Comparison of ENCODE assay signal across 8 cellular contexts in the genomic region with DNA sequence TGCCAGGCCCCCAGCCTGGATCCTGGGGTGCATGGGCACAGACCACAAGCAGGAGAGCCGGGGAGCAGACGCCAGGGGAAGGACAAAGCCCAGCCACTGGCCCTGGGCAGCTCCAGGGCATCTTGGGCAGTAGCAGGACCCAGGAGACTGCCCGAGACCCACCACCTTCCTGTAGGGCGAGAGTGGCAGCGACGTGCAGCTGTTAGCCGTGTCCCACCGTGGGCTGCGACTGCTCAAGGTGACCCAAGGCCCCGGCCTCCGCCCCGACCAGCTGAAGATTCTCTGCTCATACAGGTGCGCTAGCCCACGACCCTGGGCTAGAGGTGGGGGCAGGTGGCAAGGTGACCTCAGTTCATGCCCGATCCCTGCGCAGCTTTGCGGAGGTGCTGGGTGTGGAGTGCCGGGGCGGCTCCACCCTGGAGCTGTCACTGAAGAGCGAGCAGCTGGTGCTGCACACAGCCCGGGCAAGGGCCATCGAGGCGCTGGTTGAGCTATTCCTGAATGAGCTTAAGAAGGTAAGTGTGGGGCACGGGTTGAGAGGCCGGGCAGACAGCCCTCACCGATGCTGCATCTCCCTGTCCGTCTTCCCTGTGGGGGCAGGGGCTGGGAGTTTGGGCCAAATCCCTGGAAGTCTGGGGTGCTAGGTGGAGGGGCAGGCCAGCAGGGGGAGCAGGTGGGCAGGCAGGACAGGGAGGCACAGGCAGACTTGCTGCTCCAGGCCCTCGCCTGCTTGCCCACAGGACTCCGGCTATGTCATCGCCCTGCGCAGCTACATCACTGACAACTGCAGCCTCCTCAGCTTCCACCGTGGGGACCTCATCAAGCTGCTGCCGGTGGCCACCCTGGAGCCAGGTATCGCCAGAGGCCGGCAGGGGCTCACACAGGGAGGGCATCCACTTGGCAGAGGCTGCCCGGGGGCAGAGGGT. TPM values are rescaled to one million over a fixed set of nuclear protein-coding genes. Genes with fewer than 3 reads are reported as not detected.
DNase-seq lines count a peak whose midpoint lies in the region; ATAC-seq, FAIRE-seq and TF ChIP-seq lines count a peak whose summit lies in the region.

No MANE protein-coding gene starts in this region.

- CTCF ChIA-PET in activated CD4-positive, alpha-beta memory T cell treated with anti-CD3 and anti-CD28 coated beads, Interleukin-2, amount 10 ng/mL, durations not matched to agents 7 days and 5 days (lab: Charles Lee), result interaction anchor here (0.7 to 3.6 kb wide), 6 partner anchors 10 to 129 kb away, joined by 3 to 21 read pairs (median 4); partner anchors contain the start of gene SMIM5
- CTCF ChIA-PET in HepG2 (lab: Yijun Ruan, JAX; ENCODE audit: low intra/inter-chr PET ratio, low total read pairs), result interaction anchor here (1.1 to 1.5 kb wide), 2 partner anchors 18 to 34 kb away, joined by 4 to 5 read pairs; no protein-coding TSS in a partner anchor

- H4K20me1 ChIP-seq in HepG2 (ENCODE audit: insufficient read depth, low read length), result no peaks in the 10 kb centered on the region; the same call in 1 of the 2 replicates

- WGBS in HepG2 (ENCODE audit: low lambda C conversion rate), result 81% methylated on average over 23 of the region's 36 CpGs

- H3K4me3 Mint-ChIP-seq in activated CD4-positive, alpha-beta memory T cell treated with anti-CD3 and anti-CD28 coated beads, Interleukin-2, amount 10 ng/mL, durations not matched to agents 7 days and 5 days, result no peak overlapping the region
- H3K4me3 Mint-ChIP-seq in T-helper 2 cell treated with Interferon-gamma antibody and Interleukin-4, amounts not matched to agents 5 μg/mL and 100 μg/mL, for 36 hours, result no peak overlapping the region

- no TSS peak for BruUV-seq in HepG2 (replicated peaks; lab: Mats Ljungman, UMichigan)

- FAIRE-seq in HepG2 (lab: Jason Lieb, UNC), result peak; percentile 50

- in situ Hi-C loops in HepG2 (cut with HindIII; ENCODE audit: extremely low pct_ligation_motif_present, low pct_unique_long_range_greater_than_20kb), result loop anchor here (10.0 kb wide), 1 partner anchor 135 kb away; no protein-coding TSS in a partner anchor

- no peak overlapping the region for H3K27ac Mint-ChIP-seq in activated CD4-positive, alpha-beta memory T cell treated with anti-CD3 and anti-CD28 coated beads, Interleukin-2, amount 10 ng/mL, durations not matched to agents 7 days and 5 days
- no peak overlapping the region for H3K27ac Mint-ChIP-seq in T-helper 2 cell treated with Interferon-gamma antibody and Interleukin-4, amounts not matched to agents 5 μg/mL and 100 μg/mL, for 36 hours

- no peaks in the 10 kb centered on the region for H3K36me3 ChIP-seq in HepG2 (replicated peaks in 1 of 2; ENCODE audit: control insufficient read depth in 1 of 2, insufficient read depth in 2 of 2, low read length in 2 of 2)

- no peak overlapping the region for H2AFZ ChIP-seq in HepG2 (ENCODE audit: low read length)

- no peaks in the 10 kb centered on the region for H3K9me3 ChIP-seq in HepG2 (ENCODE audit: low read length)

- H3K4me1 ChIP-seq in HepG2 (ENCODE audit: insufficient read depth, low read length), result peaks cover 12% of the 10 kb centered on the region

- no peak overlapping the region for H3K9ac ChIP-seq in HepG2 (ENCODE audit: insufficient read depth, low read depth, low read length)

- H3K79me2 ChIP-seq in HepG2 (ENCODE audit: insufficient read depth, low read length), result no peaks in the 10 kb centered on the region

- no peak overlapping the region for H3K27ac ChIP-seq in HepG2 (ENCODE audit: extremely low read length, insufficient read depth, low read length)

- H3K4me2 ChIP-seq in HepG2 (ENCODE audit: low read depth, low read length), result no peak overlapping the region

- TF ChIP-seq CTCF in HepG2 (CRISPR knock-in tag; IDR thresholded peaks at IDR 0.05), result peak; percentile 86

- no peaks in the 10 kb centered on the region for H3K27me3 Mint-ChIP-seq in activated CD4-positive, alpha-beta memory T cell treated with anti-CD3 and anti-CD28 coated beads, Interleukin-2, amount 10 ng/mL, durations not matched to agents 7 days and 5 days
- H3K27me3 Mint-ChIP-seq in T-helper 2 cell treated with Interferon-gamma antibody and Interleukin-4, amounts not matched to agents 5 μg/mL and 100 μg/mL, for 36 hours (ENCODE audit: low read depth), result no peaks in the 10 kb centered on the region

- H3K4me3 ChIP-seq in HepG2 (replicated peaks in 1 of 3; ENCODE audit: insufficient read depth in 1 of 3, low read depth in 2 of 3, low read length in 3 of 3), result no peak overlapping the region

- intact Hi-C loops in HepG2 (cut with micrococcal nuclease; ENCODE audit: unreplicated experiment), result no loop called here

- ATAC-seq in HepG2 (peak; percentile 66), HG02588 (IDR thresholded peaks at IDR 0.05; ENCODE audit: unreplicated experiment) (no peak)

- no peak for TF ChIP-seq EP300 in HepG2 (IDR thresholded peaks at IDR 0.05; ENCODE audit: low read depth in 2 of 2, low read length in 2 of 2)
- no peak for TF ChIP-seq EP300 in HepG2 (CRISPR knock-in tag; IDR thresholded peaks at IDR 0.05; ENCODE audit: borderline replicate concordance)

- no peaks in the 10 kb centered on the region for H3K36me3 Mint-ChIP-seq in activated CD4-positive, alpha-beta memory T cell treated with anti-CD3 and anti-CD28 coated beads, Interleukin-2, amount 10 ng/mL, durations not matched to agents 7 days and 5 days (ENCODE audit: low read depth)
- no peaks in the 10 kb centered on the region for H3K36me3 Mint-ChIP-seq in T-helper 2 cell treated with Interferon-gamma antibody and Interleukin-4, amounts not matched to agents 5 μg/mL and 100 μg/mL, for 36 hours (ENCODE audit: low read depth)

- POLR2A ChIA-PET in activated CD4-positive, alpha-beta memory T cell treated with anti-CD3 and anti-CD28 coated beads, Interleukin-2, amount 10 ng/mL, durations not matched to agents 7 days and 5 days (lab: Charles Lee), result interaction anchor here (1.6 kb wide), 1 partner anchor 132 kb away, joined by 4 read pairs; no protein-coding TSS in a partner anchor
- POLR2A ChIA-PET in HepG2 (lab: Yijun Ruan, JAX), result interaction anchor here (0.6 to 2.0 kb wide), 3 partner anchors 10 to 26 kb away, joined by 3 to 12 read pairs (median 4); a partner anchor contains a TSS

- peak; percentile 47 for DNase-seq in activated CD4-positive, alpha-beta T cell treated with anti-CD3 and anti-CD28 coated beads for 48 hours
- DNase-seq in activated CD4-positive, alpha-beta T cell treated with anti-CD3 and anti-CD28 coated beads for 1 hour, result no peak
- peak; percentile 21 for DNase-seq in LHCN-M2 (ENCODE audit: low read depth)
- DNase-seq in activated CD4-positive, alpha-beta memory T cell treated with anti-CD3 and anti-CD28 coated beads, Interleukin-2, amount 10 ng/mL, durations not matched to agents 7 days and 5 days, result peak; percentile 29
- DNase-seq in HepG2 (ENCODE audit: low spot score), result peak; percentile 39
- no peak for DNase-seq in OCI-M2 (lab: John Stamatoyannopoulos, UW; ENCODE audit: unreplicated experiment)
- DNase-seq in T-helper 2 cell treated with Interferon-gamma antibody and Interleukin-4, amounts not matched to agents 5 μg/mL and 100 μg/mL, for 36 hours (ENCODE audit: low spot score), result no peak

- TF ChIP-seq RAD21 in HepG2 (CRISPR knock-in tag; IDR thresholded peaks at IDR 0.05), result peak; percentile 49

- TF ChIP-seq POLR2A in HepG2 (IDR thresholded peaks at IDR 0.05; ENCODE audit: insufficient read depth in 1 of 2, low read depth in 2 of 2, low read length in 2 of 2), result no peak

- H3K9me3 Mint-ChIP-seq in activated CD4-positive, alpha-beta memory T cell treated with anti-CD3 and anti-CD28 coated beads, Interleukin-2, amount 10 ng/mL, durations not matched to agents 7 days and 5 days, result no peaks in the 10 kb centered on the region
- H3K9me3 Mint-ChIP-seq in T-helper 2 cell treated with Interferon-gamma antibody and Interleukin-4, amounts not matched to agents 5 μg/mL and 100 μg/mL, for 36 hours, result no peaks in the 10 kb centered on the region

- H3K4me1 Mint-ChIP-seq in activated CD4-positive, alpha-beta memory T cell treated with anti-CD3 and anti-CD28 coated beads, Interleukin-2, amount 10 ng/mL, durations not matched to agents 7 days and 5 days, result no peaks in the 10 kb centered on the region
- no peaks in the 10 kb centered on the region for H3K4me1 Mint-ChIP-seq in T-helper 2 cell treated with Interferon-gamma antibody and Interleukin-4, amounts not matched to agents 5 μg/mL and 100 μg/mL, for 36 hours (ENCODE audit: low read depth)

- H3K27me3 ChIP-seq in HepG2 (ENCODE audit: control insufficient read depth in 1 of 2, insufficient read depth in 2 of 2, low read length in 2 of 2), result no peaks in the 10 kb centered on the region

RNA-seq across cellular contexts. Expression of gene SMIM5, which starts 13.5 kb away (rescaled TPM):
- total RNA-seq in LHCN-M2 (2014; rRNA removed) (0.17 and 0.90 TPM in 2 replicates), HepG2 (2016; rRNA removed; fragmentation: Illumina TruSeq; extraction: Trizol) (not detected in 2 replicates)
- 0.26 TPM for polyA plus RNA-seq in LHCN-M2 (2012)
- not detected for total RNA-seq in activated CD4-positive, alpha-beta memory T cell treated with anti-CD3 and anti-CD28 coated beads, Interleukin-2, amount 10 ng/mL, durations not matched to agents 7 days and 5 days
- total RNA-seq in HepG2 (2016; cell fraction: cytosol; rRNA removed; fragmentation: Illumina TruSeq; extraction: Trizol; ENCODE audit: low read depth), result not detected in 2 replicates
- 0.09 TPM in 1 of 2 replicates, not detected in the other for total RNA-seq in HepG2 (2016; cell fraction: insoluble cytoplasmic fraction; rRNA removed; fragmentation: Illumina TruSeq; extraction: Trizol)
- total RNA-seq in HepG2 (2016; cell fraction: membrane; rRNA removed; fragmentation: Illumina TruSeq; extraction: Trizol), result not detected in 2 replicates
- total RNA-seq in HepG2 (2016; cell fraction: nucleus; rRNA removed; fragmentation: Illumina TruSeq; extraction: Trizol), result not detected in 2 replicates
- polyA plus RNA-seq in HepG2 (2011; rRNA removed), result 0.05 TPM in 1 of 2 replicates, not detected in the other
- 0.05 TPM in 1 of 2 replicates, not detected in the other for polyA plus RNA-seq in HepG2 (2011; cell fraction: cytosol; rRNA removed)
- polyA plus RNA-seq in HepG2 (2011; cell fraction: nucleus; rRNA removed), result 0.35 and 0.80 TPM in 2 replicates
- 0.20 and 0.48 TPM in 2 replicates for polyA plus RNA-seq in HepG2 (2012)
- not detected in 2 replicates for polyA plus RNA-seq in HepG2 (2016; cell fraction: cytosol; fragmentation: Illumina TruSeq; extraction: Trizol; ENCODE audit: low read depth)
- 0.14 TPM in 1 of 2 replicates, not detected in the other for polyA plus RNA-seq in HepG2 (2016; cell fraction: insoluble cytoplasmic fraction; fragmentation: Illumina TruSeq; extraction: Trizol; ENCODE audit: low read depth)
- polyA plus RNA-seq in HepG2 (2016; cell fraction: membrane; fragmentation: Illumina TruSeq; extraction: Trizol; ENCODE audit: low read depth), result not detected in 2 replicates
- polyA plus RNA-seq in HepG2 (2016; cell fraction: nucleus; fragmentation: Illumina TruSeq; extraction: Trizol; ENCODE audit: insufficient read depth, low read depth), result not detected in 2 replicates
- polyA minus RNA-seq in HepG2 (2011; rRNA and poly(A)+ RNA removed; ENCODE audit: low replicate concordance), result not detected in 2 replicates
- polyA minus RNA-seq in HepG2 (2011; cell fraction: cytosol; rRNA and poly(A)+ RNA removed), result not detected in 2 replicates
- polyA minus RNA-seq in HepG2 (2011; cell fraction: nucleus; rRNA and poly(A)+ RNA removed), result 0.26 TPM in 1 of 2 replicates, not detected in the other

RNA-seq across cellular contexts. Expression of gene MYO15B, which starts 32.2 kb away (rescaled TPM):
- total RNA-seq in LHCN-M2 (2014; rRNA removed) (under 0.01 and 0.06 TPM in 2 replicates), HepG2 (2016; rRNA removed; fragmentation: Illumina TruSeq; extraction: Trizol) (1.9 and 2.8 TPM in 2 replicates)
- polyA plus RNA-seq in LHCN-M2 (2012), result 0.33 TPM
- total RNA-seq in activated CD4-positive, alpha-beta memory T cell treated with anti-CD3 and anti-CD28 coated beads, Interleukin-2, amount 10 ng/mL, durations not matched to agents 7 days and 5 days, result 10 to 100 TPM; 11.3 to 13.7 TPM
- 0.61 and 0.79 TPM in 2 replicates for total RNA-seq in HepG2 (2016; cell fraction: cytosol; rRNA removed; fragmentation: Illumina TruSeq; extraction: Trizol; ENCODE audit: low read depth)
- 1.1 and 2.7 TPM in 2 replicates for total RNA-seq in HepG2 (2016; cell fraction: insoluble cytoplasmic fraction; rRNA removed; fragmentation: Illumina TruSeq; extraction: Trizol)
- total RNA-seq in HepG2 (2016; cell fraction: membrane; rRNA removed; fragmentation: Illumina TruSeq; extraction: Trizol), result 0.83 and 1.2 TPM in 2 replicates
- total RNA-seq in HepG2 (2016; cell fraction: nucleus; rRNA removed; fragmentation: Illumina TruSeq; extraction: Trizol), result 3.0 and 3.8 TPM in 2 replicates
- polyA plus RNA-seq in HepG2 (2011; rRNA removed), result 8.1 and 11.2 TPM in 2 replicates
- polyA plus RNA-seq in HepG2 (2011; cell fraction: cytosol; rRNA removed), result 1.6 and 2.5 TPM in 2 replicates
- polyA plus RNA-seq in HepG2 (2011; cell fraction: nucleus; rRNA removed), result 122 and 144 TPM in 2 replicates
- polyA plus RNA-seq in HepG2 (2012), result 9.5 and 12.7 TPM in 2 replicates
- polyA plus RNA-seq in HepG2 (2016; cell fraction: cytosol; fragmentation: Illumina TruSeq; extraction: Trizol; ENCODE audit: low read depth), result 0.53 and 1.00 TPM in 2 replicates
- 0.63 and 1.4 TPM in 2 replicates for polyA plus RNA-seq in HepG2 (2016; cell fraction: insoluble cytoplasmic fraction; fragmentation: Illumina TruSeq; extraction: Trizol; ENCODE audit: low read depth)
- 0.49 and 0.86 TPM in 2 replicates for polyA plus RNA-seq in HepG2 (2016; cell fraction: membrane; fragmentation: Illumina TruSeq; extraction: Trizol; ENCODE audit: low read depth)
- polyA plus RNA-seq in HepG2 (2016; cell fraction: nucleus; fragmentation: Illumina TruSeq; extraction: Trizol; ENCODE audit: insufficient read depth, low read depth), result 12.0 and 13.6 TPM in 2 replicates
- polyA minus RNA-seq in HepG2 (2011; rRNA and poly(A)+ RNA removed; ENCODE audit: low replicate concordance), result 7.2 and 13.2 TPM in 2 replicates
- 3.0 and 6.8 TPM in 2 replicates for polyA minus RNA-seq in HepG2 (2011; cell fraction: cytosol; rRNA and poly(A)+ RNA removed)
- polyA minus RNA-seq in HepG2 (2011; cell fraction: nucleus; rRNA and poly(A)+ RNA removed), result 16.5 and 25.7 TPM in 2 replicates

RNA-seq across cellular contexts. Expression of gene RECQL5, which starts 47.2 kb away (rescaled TPM):
- 14.5 and 31.3 TPM in 2 replicates for total RNA-seq in LHCN-M2 (2014; rRNA removed)
- 11.7 TPM for polyA plus RNA-seq in LHCN-M2 (2012)
- 10 to 100 TPM; 38.3 TPM for total RNA-seq in activated CD4-positive, alpha-beta memory T cell treated with anti-CD3 and anti-CD28 coated beads, Interleukin-2, amount 10 ng/mL, durations not matched to agents 7 days and 5 days
- total RNA-seq in HepG2 (2016; rRNA removed; fragmentation: Illumina TruSeq; extraction: Trizol), result 17.8 and 32.0 TPM in 2 replicates
- 38.8 and 39.2 TPM in 2 replicates for total RNA-seq in HepG2 (2016; cell fraction: cytosol; rRNA removed; fragmentation: Illumina TruSeq; extraction: Trizol; ENCODE audit: low read depth)
- 17.8 and 31.1 TPM in 2 replicates for total RNA-seq in HepG2 (2016; cell fraction: insoluble cytoplasmic fraction; rRNA removed; fragmentation: Illumina TruSeq; extraction: Trizol)
- 9.2 and 11.3 TPM in 2 replicates for total RNA-seq in HepG2 (2016; cell fraction: membrane; rRNA removed; fragmentation: Illumina TruSeq; extraction: Trizol)
- total RNA-seq in HepG2 (2016; cell fraction: nucleus; rRNA removed; fragmentation: Illumina TruSeq; extraction: Trizol), result 41.9 and 45.5 TPM in 2 replicates
- 27.7 and 33.4 TPM in 2 replicates for polyA plus RNA-seq in HepG2 (2011; rRNA removed)
- polyA plus RNA-seq in HepG2 (2011; cell fraction: cytosol; rRNA removed), result 8.7 and 11.9 TPM in 2 replicates
- polyA plus RNA-seq in HepG2 (2011; cell fraction: nucleus; rRNA removed), result 256 and 300 TPM in 2 replicates
- polyA plus RNA-seq in HepG2 (2012), result 38.2 and 41.9 TPM in 2 replicates
- 1.7 and 1.9 TPM in 2 replicates for polyA plus RNA-seq in HepG2 (2016; cell fraction: cytosol; fragmentation: Illumina TruSeq; extraction: Trizol; ENCODE audit: low read depth)
- 12.2 and 17.3 TPM in 2 replicates for polyA plus RNA-seq in HepG2 (2016; cell fraction: insoluble cytoplasmic fraction; fragmentation: Illumina TruSeq; extraction: Trizol; ENCODE audit: low read depth)
- 3.6 and 4.1 TPM in 2 replicates for polyA plus RNA-seq in HepG2 (2016; cell fraction: membrane; fragmentation: Illumina TruSeq; extraction: Trizol; ENCODE audit: low read depth)
- 112 and 116 TPM in 2 replicates for polyA plus RNA-seq in HepG2 (2016; cell fraction: nucleus; fragmentation: Illumina TruSeq; extraction: Trizol; ENCODE audit: insufficient read depth, low read depth)
- 51.0 and 71.9 TPM in 2 replicates for polyA minus RNA-seq in HepG2 (2011; rRNA and poly(A)+ RNA removed; ENCODE audit: low replicate concordance)
- 15.1 and 15.3 TPM in 2 replicates for polyA minus RNA-seq in HepG2 (2011; cell fraction: cytosol; rRNA and poly(A)+ RNA removed)
- polyA minus RNA-seq in HepG2 (2011; cell fraction: nucleus; rRNA and poly(A)+ RNA removed), result 69.1 and 72.6 TPM in 2 replicates

RNA-seq across cellular contexts. Expression of gene SAP30BP, which starts 47.4 kb away (rescaled TPM):
- total RNA-seq in LHCN-M2 (2014; rRNA removed) (58.4 and 63.3 TPM in 2 replicates), HepG2 (2016; rRNA removed; fragmentation: Illumina TruSeq; extraction: Trizol) (99.4 and 109 TPM in 2 replicates)
- polyA plus RNA-seq in LHCN-M2 (2012), result 83.4 TPM
- total RNA-seq in activated CD4-positive, alpha-beta memory T cell treated with anti-CD3 and anti-CD28 coated beads, Interleukin-2, amount 10 ng/mL, durations not matched to agents 7 days and 5 days, result 10 to 100 TPM; 87.2 to 89.6 TPM
- 35.7 and 41.2 TPM in 2 replicates for total RNA-seq in HepG2 (2016; cell fraction: cytosol; rRNA removed; fragmentation: Illumina TruSeq; extraction: Trizol; ENCODE audit: low read depth)
- 105 and 112 TPM in 2 replicates for total RNA-seq in HepG2 (2016; cell fraction: insoluble cytoplasmic fraction; rRNA removed; fragmentation: Illumina TruSeq; extraction: Trizol)
- total RNA-seq in HepG2 (2016; cell fraction: membrane; rRNA removed; fragmentation: Illumina TruSeq; extraction: Trizol), result 35.1 and 45.2 TPM in 2 replicates
- total RNA-seq in HepG2 (2016; cell fraction: nucleus; rRNA removed; fragmentation: Illumina TruSeq; extraction: Trizol), result 76.4 and 82.2 TPM in 2 replicates
- 67.7 and 80.1 TPM in 2 replicates for polyA plus RNA-seq in HepG2 (2011; rRNA removed)
- polyA plus RNA-seq in HepG2 (2011; cell fraction: cytosol; rRNA removed), result 59.4 and 67.4 TPM in 2 replicates
- 191 and 218 TPM in 2 replicates for polyA plus RNA-seq in HepG2 (2011; cell fraction: nucleus; rRNA removed)
- 57.3 and 65.0 TPM in 2 replicates for polyA plus RNA-seq in HepG2 (2012)
- 20.2 and 20.5 TPM in 2 replicates for polyA plus RNA-seq in HepG2 (2016; cell fraction: cytosol; fragmentation: Illumina TruSeq; extraction: Trizol; ENCODE audit: low read depth)
- polyA plus RNA-seq in HepG2 (2016; cell fraction: insoluble cytoplasmic fraction; fragmentation: Illumina TruSeq; extraction: Trizol; ENCODE audit: low read depth), result 110 and 119 TPM in 2 replicates
- 27.8 and 32.7 TPM in 2 replicates for polyA plus RNA-seq in HepG2 (2016; cell fraction: membrane; fragmentation: Illumina TruSeq; extraction: Trizol; ENCODE audit: low read depth)
- 131 and 143 TPM in 2 replicates for polyA plus RNA-seq in HepG2 (2016; cell fraction: nucleus; fragmentation: Illumina TruSeq; extraction: Trizol; ENCODE audit: insufficient read depth, low read depth)
- 42.3 and 45.2 TPM in 2 replicates for polyA minus RNA-seq in HepG2 (2011; rRNA and poly(A)+ RNA removed; ENCODE audit: low replicate concordance)
- polyA minus RNA-seq in HepG2 (2011; cell fraction: cytosol; rRNA and poly(A)+ RNA removed), result 17.6 and 28.8 TPM in 2 replicates
- 90.4 and 101 TPM in 2 replicates for polyA minus RNA-seq in HepG2 (2011; cell fraction: nucleus; rRNA and poly(A)+ RNA removed)

Comparison
In these comparisons a context has a peak if more than half of its experiments do, and no peak if none do; other contexts are left out.
1. DNase-seq: peak in activated CD4-positive, alpha-beta T cell treated with anti-CD3 and anti-CD28 coated beads for 48 hours (single experiment), LHCN-M2 (single experiment), activated CD4-positive, alpha-beta memory T cell treated with anti-CD3 and anti-CD28 coated beads, Interleukin-2, amount 10 ng/mL, durations not matched to agents 7 days and 5 days (single experiment) and HepG2 (single experiment); none in activated CD4-positive, alpha-beta T cell treated with anti-CD3 and anti-CD28 coated beads for 1 hour (single experiment), OCI-M2 (single experiment) and T-helper 2 cell treated with Interferon-gamma antibody and Interleukin-4, amounts not matched to agents 5 μg/mL and 100 μg/mL, for 36 hours (single experiment).